In genomic region chr13:99256283-99256682, GRCh38 we compare ENCODE assay signal across 19 cellular contexts. TPM values are rescaled to one million over a fixed set of nuclear protein-coding genes. Genes with fewer than 3 reads are reported as not detected.
A peak's percentile ranks its signal among the peaks of the same experiment; 100 is the strongest.
DNase-seq lines count a peak whose midpoint lies in the region; ATAC-seq, FAIRE-seq and TF ChIP-seq lines count a peak whose summit lies in the region.
"Had no signal": no experiment of that assay in that cellular context is flagged by ENCODE, and none has a peak within 500 bp of the region (broad histone marks: within the 10 kb centered on the region; RNA-seq: fewer than 3 reads in every experiment).

No MANE protein-coding gene starts in this region.

- peak; percentile 50 for FAIRE-seq in GM12891 (lab: Jason Lieb, UNC)
- FAIRE-seq: endothelial cell of umbilical vein had no signal

- H3K9ac ChIP-seq in BLaER1: no peak overlapping the region

- TF ChIP-seq POLR2A in GM12891 (IDR thresholded peaks at IDR 0.05; ENCODE audit: low read depth, low read length): no peak

- no peak for DNase-seq in GM12891 (ENCODE audit: insufficient read length, low spot score)
- peak; percentile 64 for DNase-seq in OCI-LY7 (ENCODE audit: low spot score)
- DNase-seq in effector memory CD4-positive, alpha-beta T cell: no peak
- no peak for DNase-seq in NCI-H1417 treated with DMSO at 0.1 percent for 48 hours (lab: John Stamatoyannopoulos, UW)
- DNase-seq in SJCRH30: no peak
- DNase-seq in hypothalamus (lab: John Stamatoyannopoulos, UW): no peak
- DNase-seq: NCI-H2029 treated with DMSO at 0.1 percent for 48 hours; NCI-H69; SHP77 treated with DMSO at 0.1 percent for 48 hours; stimulated activated CD4-positive, alpha-beta T cell treated with anti-CD3 and anti-CD28 coated beads, Interleukin-4, amount 100 ng/mL, for 4 hours; stomach; WERI-Rb-1 had no signal

- H3K4me3 ChIP-seq in BLaER1 (no peak overlapping the region), OCI-LY7 (ENCODE audit: low read depth, low read length, poor library complexity, severe bottlenecking) (peak overlapping the region; percentile 76), SJCRH30 (no peak overlapping the region)
- H3K4me3 ChIP-seq in effector memory CD4-positive, alpha-beta T cell (ENCODE audit: insufficient read depth, low read depth, low read length, poor library complexity, severe bottlenecking): peak overlapping the region; percentile 63
- H3K4me3 ChIP-seq: GM23338, stomach, vagina had no signal

- H4K20me1 ChIP-seq in BLaER1 (0 out of 2 replicates have a peak, but pooled peaks cover 6% of the 10 kb centered on the region), OCI-LY7 (ENCODE audit: insufficient read depth, low read length) (0 out of 2 replicates have a peak, but pooled peaks cover 4% of the 10 kb centered on the region)

- peaks cover 73% of the 10 kb centered on the region for H3K4me1 ChIP-seq in BLaER1
- peaks cover 44% of the 10 kb centered on the region for H3K4me1 ChIP-seq in OCI-LY7 (ENCODE audit: insufficient read depth, low read length, poor library complexity, severe bottlenecking)
- peaks cover 15% of the 10 kb centered on the region for H3K4me1 ChIP-seq in effector memory CD4-positive, alpha-beta T cell (ENCODE audit: control insufficient read depth, insufficient read depth, low read length, poor library complexity, severe bottlenecking)
- no peaks in the 10 kb centered on the region for H3K4me1 ChIP-seq in SJCRH30
- H3K4me1 ChIP-seq: vagina had no signal

- BruUV-seq in OCI-LY7 (replicated peaks; lab: Mats Ljungman, UMichigan): no TSS peak

- CTCF ChIA-PET in OCI-LY7 (lab: Charles Lee; ENCODE audit: unreplicated experiment): interaction anchor here (1.0 kb wide), 1 partner anchor 164 kb away, joined by 3 read pairs; no protein-coding TSS in a partner anchor

- H3K27ac ChIP-seq in BLaER1 (peak overlapping the region; percentile 39; the same call in 1 of the 2 replicates), OCI-LY7 (ENCODE audit: low read depth, low read length, poor library complexity, severe bottlenecking) (peak overlapping the region; percentile 97), SJCRH30 (no peak overlapping the region)
- H3K27ac ChIP-seq in effector memory CD4-positive, alpha-beta T cell (ENCODE audit: insufficient read depth, low read length, poor library complexity, severe bottlenecking): peak overlapping the region; percentile 61
- H3K27ac ChIP-seq: stomach, vagina, WERI-Rb-1 had no signal

- H3K9me3 ChIP-seq in BLaER1 (no peaks in the 10 kb centered on the region), OCI-LY7 (ENCODE audit: low read length) (no peaks in the 10 kb centered on the region), SJCRH30 (replicated peaks) (no peaks in the 10 kb centered on the region)
- H3K9me3 ChIP-seq in effector memory CD4-positive, alpha-beta T cell (ENCODE audit: control insufficient read depth, low read length): no peaks in the 10 kb centered on the region
- H3K9me3 ChIP-seq: stomach, vagina had no signal

- no peaks in the 10 kb centered on the region for H3K9me2 ChIP-seq in OCI-LY7 (ENCODE audit: insufficient read depth, low read length)

- no peak overlapping the region for H2AFZ ChIP-seq in OCI-LY7 (ENCODE audit: low read length)
- H2AFZ ChIP-seq: GM23338 had no signal

- peaks cover 40% of the 10 kb centered on the region for H3K36me3 ChIP-seq in BLaER1
- peaks cover 50% of the 10 kb centered on the region for H3K36me3 ChIP-seq in OCI-LY7 (ENCODE audit: insufficient read depth, low read length)
- peaks cover 18% of the 10 kb centered on the region for H3K36me3 ChIP-seq in effector memory CD4-positive, alpha-beta T cell (ENCODE audit: control insufficient read depth, insufficient read depth, low read length)
- H3K36me3 ChIP-seq in SJCRH30: peaks cover 13% of the 10 kb centered on the region

- intact Hi-C loops in OCI-LY7 (cut with micrococcal nuclease; ENCODE audit: unreplicated experiment): loop anchor here (1.0 to 10.0 kb wide), 2 partner anchors 55 to 249 kb away; partner anchors contain the start of gene TM9SF2

- TF ChIP-seq CTCF in OCI-LY7 (conservative IDR thresholded peaks at IDR 0.05; ENCODE audit: low read length): no peak

- H3K79me2 ChIP-seq in OCI-LY7 (ENCODE audit: insufficient read depth, low read depth, low read length): peaks cover 70% of the 10 kb centered on the region

- no peaks in the 10 kb centered on the region for H3K27me3 ChIP-seq in BLaER1
- H3K27me3 ChIP-seq in effector memory CD4-positive, alpha-beta T cell (replicated peaks; ENCODE audit: control insufficient read depth, insufficient read depth, low read length, poor library complexity, severe bottlenecking): no peaks in the 10 kb centered on the region
- H3K27me3 ChIP-seq in SJCRH30: no peaks in the 10 kb centered on the region
- H3K27me3 ChIP-seq: stomach, vagina had no signal

- no peak for ATAC-seq in GM19467 (IDR thresholded peaks at IDR 0.05; ENCODE audit: unreplicated experiment)
- ATAC-seq: GM23338 had no signal

- H3K4me2 ChIP-seq in BLaER1 (peak overlapping the region; percentile 59), OCI-LY7 (ENCODE audit: low read length) (peak overlapping the region; percentile 81)
- H3K4me2 ChIP-seq: GM23338 had no signal

- POLR2A ChIA-PET in OCI-LY7 (lab: Charles Lee): interaction anchor here (0.6 to 4.1 kb wide), 9 partner anchors 10 to 169 kb away, joined by 3 to 51 read pairs (median 5); partner anchors contain the start of gene UBAC2

TF ChIP-seq in GM12891, 5 proteins besides CTCF, POLR2A, EP300 and RAD21:
- TF ChIP-seq PAX5 (IDR thresholded peaks at IDR 0.05; ENCODE audit: insufficient read depth, low read length, severe bottlenecking) (no peak), SPI1 (IDR thresholded peaks at IDR 0.05; ENCODE audit: low read depth, low read length) (peak; percentile 76), POLR2AphosphoS5 (IDR thresholded peaks at IDR 0.05; ENCODE audit: low read depth, low read length) (no peak), TAF1 (IDR thresholded peaks at IDR 0.05; ENCODE audit: low read depth, low read length) (no peak), POU2F2 (IDR thresholded peaks at IDR 0.05; ENCODE audit: low read depth, low read length) (no peak)
TF ChIP-seq in GM12891: peak in this region for 1.

RNA-seq across cellular contexts. Expression of gene GPR18, which starts 1.9 kb away (rescaled TPM):
- 2.3 TPM for polyA plus RNA-seq in GM12891 (2012; ENCODE audit: low read depth, missing spikeins)
- total RNA-seq in OCI-LY7 (2014; rRNA removed; shearing (Covaris generic)): 6.6 and 13.7 TPM in 2 replicates
- total RNA-seq in OCI-LY7 (2022): 10.9 and 15.1 TPM in 2 replicates
- not detected in 2 replicates for total RNA-seq in SJCRH30 (2014; rRNA removed; shearing (Covaris generic))
- total RNA-seq: cardiac septum, endothelial cell of umbilical vein, GM23338, kidney epithelial cell, stomach, vagina had no signal
- polyA plus RNA-seq: endothelial cell of umbilical vein had no signal

RNA-seq across cellular contexts. Expression of gene GPR183, which starts 50.9 kb away (rescaled TPM):
- polyA plus RNA-seq in GM12891 (2012; ENCODE audit: low read depth, missing spikeins): 61.8 TPM
- total RNA-seq in OCI-LY7 (2014; rRNA removed; shearing (Covaris generic)): not detected in 2 replicates
- not detected in 2 replicates for total RNA-seq in OCI-LY7 (2022)
- not detected in 2 replicates for total RNA-seq in SJCRH30 (2014; rRNA removed; shearing (Covaris generic))
- total RNA-seq: endothelial cell of umbilical vein, GM23338 had no signal

RNA-seq across cellular contexts. Expression of gene UBAC2, which starts 55.6 kb away (rescaled TPM):
- 20.5 TPM for polyA plus RNA-seq in GM12891 (2012; ENCODE audit: low read depth, missing spikeins)
- total RNA-seq in OCI-LY7 (2014; rRNA removed; shearing (Covaris generic)): 26.8 and 33.4 TPM in 2 replicates
- total RNA-seq in OCI-LY7 (2022): 25.6 and 28.5 TPM in 2 replicates
- 51.3 and 55.6 TPM in 2 replicates for total RNA-seq in SJCRH30 (2014; rRNA removed; shearing (Covaris generic))

Comparison
In these comparisons a context has a peak if more than half of its experiments do, and no peak if none do; other contexts are left out.
1. H3K4me3 ChIP-seq: peak in OCI-LY7 (single experiment) and effector memory CD4-positive, alpha-beta T cell (single experiment); none in BLaER1 (single experiment) and SJCRH30 (single experiment).